1 cellular context compared by ENCODE assay signal in the genomic region with DNA sequence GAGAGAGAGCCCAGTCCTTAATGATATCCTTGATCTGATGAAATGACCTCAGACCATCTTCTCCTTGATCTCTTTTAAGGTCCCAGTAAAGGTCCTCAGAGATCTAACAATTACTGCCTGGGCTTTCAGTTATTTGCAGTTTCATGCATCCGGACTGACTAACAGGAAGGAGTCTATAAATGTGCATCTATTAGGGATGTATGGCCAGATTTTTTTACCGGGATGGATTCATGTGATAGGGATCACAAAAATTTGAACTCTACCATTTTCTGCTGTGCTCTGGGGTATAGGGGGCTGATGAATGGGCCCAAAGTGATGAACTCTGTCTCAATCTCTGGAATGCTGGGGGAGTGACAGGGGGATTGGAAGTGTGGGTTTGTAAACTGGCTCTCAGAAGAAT.
TF ChIP-seq lines count a peak whose summit lies in the region.

No MANE protein-coding gene starts in this region.

TF ChIP-seq in IMR-90, 13 proteins besides CTCF, POLR2A, EP300 and RAD21 (continued from another document):
- TF ChIP-seq, protein P1, sequence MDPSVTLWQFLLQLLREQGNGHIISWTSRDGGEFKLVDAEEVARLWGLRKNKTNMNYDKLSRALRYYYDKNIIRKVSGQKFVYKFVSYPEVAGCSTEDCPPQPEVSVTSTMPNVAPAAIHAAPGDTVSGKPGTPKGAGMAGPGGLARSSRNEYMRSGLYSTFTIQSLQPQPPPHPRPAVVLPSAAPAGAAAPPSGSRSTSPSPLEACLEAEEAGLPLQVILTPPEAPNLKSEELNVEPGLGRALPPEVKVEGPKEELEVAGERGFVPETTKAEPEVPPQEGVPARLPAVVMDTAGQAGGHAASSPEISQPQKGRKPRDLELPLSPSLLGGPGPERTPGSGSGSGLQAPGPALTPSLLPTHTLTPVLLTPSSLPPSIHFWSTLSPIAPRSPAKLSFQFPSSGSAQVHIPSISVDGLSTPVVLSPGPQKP (IDR thresholded peaks at IDR 0.05; ENCODE audit: borderline replicate concordance, low read depth, low read length) = no peak
- TF ChIP-seq RCOR1 (IDR thresholded peaks at IDR 0.05; ENCODE audit: insufficient replicate concordance, low read length) (no peak), SMC3 (IDR thresholded peaks at IDR 0.05; ENCODE audit: low read depth, low read length) (no peak), NFE2L2 (IDR thresholded peaks at IDR 0.05; ENCODE audit: low read depth, low read length) (no peak), MAFK (IDR thresholded peaks at IDR 0.05; ENCODE audit: low read depth, low read length) (no peak), CEBPB (IDR thresholded peaks at IDR 0.05; ENCODE audit: low read depth, low read length) (no peak), BHLHE40 (IDR thresholded peaks at IDR 0.05; ENCODE audit: low read depth, low read length) (no peak), CHD1 (IDR thresholded peaks at IDR 0.05; ENCODE audit: low read depth, low read length) (no peak), MXI1 (IDR thresholded peaks at IDR 0.05; ENCODE audit: borderline replicate concordance, low read depth, low read length) (no peak), MAZ (IDR thresholded peaks at IDR 0.05; ENCODE audit: borderline replicate concordance, low read depth, low read length) (no peak)
- TF ChIP-seq, protein P2, sequence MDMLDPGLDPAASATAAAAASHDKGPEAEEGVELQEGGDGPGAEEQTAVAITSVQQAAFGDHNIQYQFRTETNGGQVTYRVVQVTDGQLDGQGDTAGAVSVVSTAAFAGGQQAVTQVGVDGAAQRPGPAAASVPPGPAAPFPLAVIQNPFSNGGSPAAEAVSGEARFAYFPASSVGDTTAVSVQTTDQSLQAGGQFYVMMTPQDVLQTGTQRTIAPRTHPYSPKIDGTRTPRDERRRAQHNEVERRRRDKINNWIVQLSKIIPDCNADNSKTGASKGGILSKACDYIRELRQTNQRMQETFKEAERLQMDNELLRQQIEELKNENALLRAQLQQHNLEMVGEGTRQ (IDR thresholded peaks at IDR 0.05; ENCODE audit: low read depth, low read length) = no peak
